ENCODE assay signal across 28 cellular contexts in the genomic region with DNA sequence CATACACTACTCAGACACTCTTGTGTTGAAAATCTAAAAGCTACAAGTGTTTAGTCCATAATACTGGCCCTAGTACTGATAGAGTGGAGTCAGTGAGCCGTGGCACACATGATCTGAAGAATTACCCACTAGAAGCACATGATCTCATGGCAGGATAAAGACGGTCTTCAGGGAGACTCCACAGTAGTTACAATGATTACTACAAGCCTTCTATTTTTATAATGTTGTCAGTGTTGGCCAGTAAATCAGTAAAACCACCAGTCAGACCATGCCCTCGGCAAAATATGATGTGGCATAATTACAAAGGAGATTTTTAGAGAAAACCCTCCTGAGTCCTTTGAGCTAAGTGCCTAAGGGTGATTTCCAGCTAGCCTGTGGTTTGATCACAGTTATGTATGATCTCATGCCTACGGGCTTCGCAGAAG.
DNase-seq lines count a peak whose midpoint lies in the region; ATAC-seq and TF ChIP-seq lines count a peak whose summit lies in the region.
"Had no signal": no experiment of that assay in that cellular context is flagged by ENCODE, and none has a peak within 500 bp of the region (broad histone marks: within the 10 kb centered on the region; RNA-seq: fewer than 3 reads in every experiment).

No MANE protein-coding gene starts in this region.

- H3K9me2 ChIP-seq in Karpas-422 (replicated peaks; ENCODE audit: insufficient read depth, low read length) = no peaks in the 10 kb centered on the region

- peaks cover 0 to 13% (median 7%) of the 10 kb centered on the region in 10 experiments; a peak in 8 of 20 replicates for H3K4me1 ChIP-seq in BLaER1 treated with 17β-estradiol and CSF1 and Interleukin-3, amounts not matched to agents 10 nM and 100 nM
- H3K4me1 ChIP-seq in Karpas-422 (ENCODE audit: low read length) (peaks cover 10% of the 10 kb centered on the region), foreskin keratinocyte (no peaks in the 10 kb centered on the region)
- H3K4me1 ChIP-seq: spleen, uterus had no signal

- 0 out of 2 replicates have a peak overlapping the region, but pooled peaks have one; percentile 65 for H2AFZ ChIP-seq in Karpas-422 (ENCODE audit: low read length)

- H3K4me2 ChIP-seq in BLaER1 treated with 17β-estradiol and CSF1 and Interleukin-3, amounts not matched to agents 10 nM and 100 nM = peak overlapping the region in 7 of 11 experiments; percentile 21 to 58 (median 38); a peak in 12 of 22 replicates
- H3K4me2 ChIP-seq in Karpas-422 (ENCODE audit: low read depth, low read length, poor library complexity, severe bottlenecking) = no peak overlapping the region

- DNase-seq in Karpas-422 = no peak
- peak; percentile 15 to 35 for DNase-seq in foreskin keratinocyte
- DNase-seq in lower leg skin (ENCODE audit: low spot score in 2 of 2) = no peak
- DNase-seq in SHP77 treated with DMSO at 0.1 percent for 48 hours (lab: John Stamatoyannopoulos, UW) = no peak
- no peak for DNase-seq in iPS-NIHi11 (ENCODE audit: low spot score)
- DNase-seq: ACHN; activated CD4-positive, alpha-beta T cell treated with anti-CD3 and anti-CD28 coated beads for 48 hours; activated naive CD4-positive, alpha-beta T cell; activated T-cell treated with anti-CD3 and anti-CD28 coated beads, Interleukin-2, amount 50 U/mL, for 48 hours; adrenal gland; Calu3; immature natural killer cell; IMR-90; naive thymus-derived CD8-positive, alpha-beta T cell; NCI-H1105; NCI-H526; spleen; stimulated activated CD4-positive, alpha-beta T cell treated with anti-CD3 and anti-CD28 coated beads, Interleukin-2, amount 100 ng/mL, for 48 hours; testis; uterus had no signal

- H3K36me3 ChIP-seq in BLaER1 treated with 17β-estradiol and CSF1 and Interleukin-3, amounts not matched to agents 10 nM and 100 nM = no peaks in the 10 kb centered on the region
- H3K36me3 ChIP-seq in Karpas-422 (ENCODE audit: insufficient read depth, low read length) = no peaks in the 10 kb centered on the region
- H3K36me3 ChIP-seq: adrenal gland, right atrium auricular region, spleen, uterus had no signal

- no peak for TF ChIP-seq CTCF in foreskin keratinocyte (conservative IDR thresholded peaks at IDR 0.05)
- TF ChIP-seq CTCF in lower leg skin (IDR thresholded peaks at IDR 0.05) = no peak

- WGBS in lower leg skin, 2 donors = 73 to 76% methylated on average over 5 of the region's 5 CpGs

- no peak for TF ChIP-seq POLR2A in lower leg skin (IDR thresholded peaks at IDR 0.05)

- no peaks in the 10 kb centered on the region for H4K20me1 ChIP-seq in BLaER1 treated with 17β-estradiol and CSF1 and Interleukin-3, amounts not matched to agents 10 nM and 100 nM
- H4K20me1 ChIP-seq in Karpas-422 (ENCODE audit: insufficient read depth, low read depth, low read length) = no peaks in the 10 kb centered on the region

- intact Hi-C loops in lower leg skin (cut with DNase I; ENCODE audit: low total_unique reads) = no loop called here

- H3K79me2 ChIP-seq in Karpas-422 (ENCODE audit: low read length) = no peaks in the 10 kb centered on the region

- no peak overlapping the region for H3K27ac ChIP-seq in BLaER1 treated with 17β-estradiol and CSF1 and Interleukin-3, amounts not matched to agents 10 nM and 100 nM
- no peak overlapping the region for H3K27ac ChIP-seq in Karpas-422 (ENCODE audit: low read length)
- no peak overlapping the region for H3K27ac ChIP-seq in foreskin keratinocyte
- H3K27ac ChIP-seq: adrenal gland, epithelial cell of prostate, right atrium auricular region, spleen, testis, uterus, VCaP had no signal

- ATAC-seq in GM18870 (IDR thresholded peaks at IDR 0.05; ENCODE audit: unreplicated experiment) (peak; percentile 57), foreskin keratinocyte (peak; percentile 57), HG03439 (IDR thresholded peaks at IDR 0.05; ENCODE audit: unreplicated experiment) (no peak)
- ATAC-seq: left lobe of liver; naive thymus-derived CD8-positive, alpha-beta T cell; stimulated activated memory B cell treated with anti-CD40 and anti-IgM and Interleukin-4, amounts not matched to agents 10 μg/mL and 1 μg/mL and 100 μg/mL, for 72 hours had no signal

- H3K9ac ChIP-seq in BLaER1 treated with 17β-estradiol and CSF1 and Interleukin-3, amounts not matched to agents 10 nM and 100 nM = no peak overlapping the region
- no peak overlapping the region for H3K9ac ChIP-seq in Karpas-422 (ENCODE audit: low read length)

- H3K27me3 ChIP-seq in BLaER1 treated with 17β-estradiol and CSF1 and Interleukin-3, amounts not matched to agents 10 nM and 100 nM = no peaks in the 10 kb centered on the region
- H3K27me3 ChIP-seq in Karpas-422 (ENCODE audit: low read length) (no peaks in the 10 kb centered on the region), foreskin keratinocyte (no peaks in the 10 kb centered on the region)
- H3K27me3 ChIP-seq: adrenal gland, right atrium auricular region, spleen, testis, uterus had no signal

- no peak overlapping the region for H3K4me3 ChIP-seq in BLaER1 treated with 17β-estradiol and CSF1 and Interleukin-3, amounts not matched to agents 10 nM and 100 nM
- H3K4me3 ChIP-seq in Karpas-422 (ENCODE audit: low read length) = no peak overlapping the region
- H3K4me3 ChIP-seq in lower leg skin (ENCODE audit: low read depth, poor library complexity, severe bottlenecking) = no peak overlapping the region
- H3K4me3 ChIP-seq: adrenal gland, right atrium auricular region, spleen, testis, uterus had no signal

- no peaks in the 10 kb centered on the region for H3K9me3 ChIP-seq in BLaER1 treated with 17β-estradiol and CSF1 and Interleukin-3, amounts not matched to agents 10 nM and 100 nM (replicated peaks in 1 of 11)
- no peaks in the 10 kb centered on the region for H3K9me3 ChIP-seq in Karpas-422 (ENCODE audit: low read length)
- H3K9me3 ChIP-seq: adrenal gland, right atrium auricular region, spleen, testis, uterus had no signal

Comparison
In these comparisons a context has a peak if more than half of its experiments do, and no peak if none do; other contexts are left out.
1. DNase-seq: peak in foreskin keratinocyte (2 of 2); none in Karpas-422 (single experiment), lower leg skin (0 of 2), SHP77 treated with DMSO at 0.1 percent for 48 hours (single experiment) and iPS-NIHi11 (single experiment).